ENCODE assay signal across 18 cellular contexts in the genomic region with DNA sequence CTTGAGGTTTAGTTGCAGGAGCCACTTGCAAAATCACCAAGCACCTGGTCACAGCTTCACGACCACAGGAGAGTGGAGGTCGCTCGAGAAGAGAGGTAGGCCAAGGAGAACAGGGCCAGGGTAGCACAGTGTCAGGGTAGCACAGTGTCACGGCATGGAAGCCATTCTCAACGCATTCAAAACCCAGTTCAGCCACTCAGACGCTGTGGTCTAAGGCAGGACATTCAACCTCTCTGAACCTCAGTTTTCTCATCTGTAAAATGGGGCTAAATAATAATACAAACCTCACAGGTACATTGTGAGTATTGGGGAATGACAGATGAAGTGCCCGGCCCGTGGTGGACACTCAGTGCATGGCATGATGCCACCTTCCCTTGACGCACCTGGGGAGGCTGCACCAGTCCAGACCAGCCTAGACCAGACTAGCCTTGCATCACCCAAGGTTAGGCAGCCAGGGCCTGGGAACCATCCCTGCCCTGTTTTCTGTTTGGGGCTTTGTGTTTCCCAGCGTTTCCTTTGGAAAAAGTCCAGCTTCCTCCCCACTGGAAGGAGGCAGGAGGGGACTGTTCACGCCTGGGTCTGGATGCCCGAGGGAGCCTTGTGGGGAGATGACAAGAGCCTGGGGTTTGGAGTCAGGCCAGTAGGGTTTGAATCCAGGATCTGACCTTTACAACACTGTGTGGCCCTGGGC. TPM values are rescaled to one million over a fixed set of nuclear protein-coding genes. Genes with fewer than 3 reads are reported as not detected.
DNase-seq lines count a peak whose midpoint lies in the region; ATAC-seq and TF ChIP-seq lines count a peak whose summit lies in the region.
"Had no signal": no experiment of that assay in that cellular context is flagged by ENCODE, and none has a peak within 500 bp of the region (broad histone marks: within the 10 kb centered on the region; RNA-seq: fewer than 3 reads in every experiment).

No MANE protein-coding gene starts in this region.

- DNase-seq in NCI-H2029 (lab: John Stamatoyannopoulos, UW), result peak; percentile 24
- no peak for DNase-seq in NCI-H2029 treated with DMSO at 0.1 percent for 48 hours (lab: John Stamatoyannopoulos, UW)
- DNase-seq in LHCN-M2 (ENCODE audit: low read depth), result peak; percentile 24
- DNase-seq in breast epithelium (ENCODE audit: low spot score in 2 of 2), result peak in 1 of 2 donors; percentile 81
- peak; percentile 15 for DNase-seq in osteoblast (ENCODE audit: insufficient read length, low spot score, missing footprints)
- no peak for DNase-seq in NCI-H510A treated with DMSO at 0.1 percent for 48 hours (lab: John Stamatoyannopoulos, UW)
- DNase-seq in stimulated activated CD8-positive, alpha-beta memory T cell treated with anti-CD3 and anti-CD28 coated beads, Interleukin-4, amount 100 ng/mL, for 48 hours, result no peak
- DNase-seq in upper lobe of right lung, result no peak
- DNase-seq: BE2C; CD4-positive, alpha-beta T cell; DMS53; NCI-H1048; NCI-H1436 treated with DMSO at 0.1 percent for 48 hours; NCI-H2227 treated with DMSO at 0.1 percent for 48 hours; NCI-H526 treated with DMSO at 0.1 percent for 48 hours had no signal

- TF ChIP-seq CTCF in breast epithelium (IDR thresholded peaks at IDR 0.05), result no peak
- no peak for TF ChIP-seq CTCF in osteoblast (IDR thresholded peaks at IDR 0.05; ENCODE audit: extremely low read depth, low read depth, low read length)
- TF ChIP-seq CTCF in upper lobe of right lung (IDR thresholded peaks at IDR 0.05), result no peak

- H2AFZ ChIP-seq in osteoblast (ENCODE audit: low read length), result no peak overlapping the region

- H3K27me3 ChIP-seq in breast epithelium, result peaks cover 0 to 6% of the 10 kb centered on the region in 2 donors
- H3K27me3 ChIP-seq in osteoblast (ENCODE audit: insufficient read depth, low read length), result peaks cover 45% of the 10 kb centered on the region
- peaks cover 47% of the 10 kb centered on the region for H3K27me3 ChIP-seq in upper lobe of right lung

- no peaks in the 10 kb centered on the region for H4K20me1 ChIP-seq in osteoblast (ENCODE audit: insufficient read depth, low read length)

- TF ChIP-seq POLR2A in breast epithelium (IDR thresholded peaks at IDR 0.05), result no peak

- peak overlapping the region; percentile 66 to 71 for H3K27ac ChIP-seq in breast epithelium
- H3K27ac ChIP-seq in osteoblast (ENCODE audit: low read depth, low read length), result no peak overlapping the region
- H3K27ac ChIP-seq in upper lobe of right lung, result no peak overlapping the region
- H3K27ac ChIP-seq: 22Rv1, SJSA1 had no signal

- H3K4me2 ChIP-seq in osteoblast (ENCODE audit: insufficient read depth, low read length), result no peak overlapping the region

- H3K4me1 ChIP-seq in breast epithelium (no peaks in the 10 kb centered on the region), osteoblast (ENCODE audit: insufficient read depth, low read length) (no peaks in the 10 kb centered on the region), upper lobe of right lung (peaks cover 3% of the 10 kb centered on the region)
- H3K4me1 ChIP-seq: BE2C, HAP-1, SJSA1 had no signal

- H3K36me3 ChIP-seq in breast epithelium, result no peaks in the 10 kb centered on the region
- H3K36me3 ChIP-seq in osteoblast (ENCODE audit: insufficient read depth, low read length), result no peaks in the 10 kb centered on the region
- H3K36me3 ChIP-seq in upper lobe of right lung, result no peaks in the 10 kb centered on the region
- H3K36me3 ChIP-seq: BE2C, HAP-1, SJSA1 had no signal

- no peak overlapping the region for H3K4me3 ChIP-seq in breast epithelium
- no peak overlapping the region for H3K4me3 ChIP-seq in osteoblast (ENCODE audit: insufficient read depth, low read length)
- H3K4me3 ChIP-seq in upper lobe of right lung, result no peak overlapping the region
- H3K4me3 ChIP-seq: HAP-1, SJSA1 had no signal

- H3K79me2 ChIP-seq in osteoblast (ENCODE audit: insufficient read depth, low read length), result no peaks in the 10 kb centered on the region

- intact Hi-C loops in breast epithelium (cut with DNase I; ENCODE audit: low total_unique reads) (no loop called here), upper lobe of right lung (cut with DNase I) (no loop called here)

- no peak for ATAC-seq in upper lobe of right lung

- H3K9me3 ChIP-seq in breast epithelium (no peaks in the 10 kb centered on the region), osteoblast (ENCODE audit: low read depth, low read length) (no peaks in the 10 kb centered on the region), upper lobe of right lung (no peaks in the 10 kb centered on the region)
- H3K9me3 ChIP-seq: BE2C, SJSA1 had no signal

RNA-seq across cellular contexts. Expression of a gene that starts 7.8 kb away (rescaled TPM):
- not detected in 2 replicates for total RNA-seq in LHCN-M2 (2014; rRNA removed)
- polyA plus RNA-seq in LHCN-M2 (2012), result not detected
- total RNA-seq in breast epithelium, result 10 to 100 TPM in 1 of 3 donors, 1 to 10 TPM in 1, under 1 TPM in 1; 0.16 to 20.3 (median 9.2) TPM
- total RNA-seq in osteoblast, result under 0.01 TPM in 2 replicates
- 0.14 TPM for total RNA-seq in upper lobe of right lung
- total RNA-seq: CD4-positive, alpha-beta T cell; SJSA1 had no signal

Comparison
In these comparisons a context has a peak if more than half of its experiments do, and no peak if none do; other contexts are left out.
1. DNase-seq: peak in NCI-H2029 (single experiment), LHCN-M2 (single experiment) and osteoblast (single experiment); none in NCI-H2029 treated with DMSO at 0.1 percent for 48 hours (single experiment), NCI-H510A treated with DMSO at 0.1 percent for 48 hours (single experiment), stimulated activated CD8-positive, alpha-beta memory T cell treated with anti-CD3 and anti-CD28 coated beads, Interleukin-4, amount 100 ng/mL, for 48 hours (single experiment) and upper lobe of right lung (single experiment).
2. H3K27ac ChIP-seq: peak in breast epithelium (2 of 2); none in osteoblast (single experiment) and upper lobe of right lung (single experiment).